16 cellular contexts compared by ENCODE assay signal in genomic region chr7:47378728-47379395, GRCh38.
DNase-seq lines count a peak whose midpoint lies in the region; ATAC-seq, FAIRE-seq and TF ChIP-seq lines count a peak whose summit lies in the region.
"Had no signal": no experiment of that assay in that cellular context is flagged by ENCODE, and none has a peak within 500 bp of the region (broad histone marks: within the 10 kb centered on the region; RNA-seq: fewer than 3 reads in every experiment).

No MANE protein-coding gene starts in this region.

- H3K9me3 Mint-ChIP-seq in neural progenitor cell = no peaks in the 10 kb centered on the region

- H3F3A ChIP-seq in neural progenitor cell (ENCODE audit: low read depth) = peaks cover 18% of the 10 kb centered on the region

- TF ChIP-seq RAD21 in K562 (CRISPR knock-in tag; conservative IDR thresholded peaks at IDR 0.05 in 1 of 2, IDR thresholded peaks at IDR 0.05 in 1 of 2) = no peak

- H3K9me1 ChIP-seq in K562 (ENCODE audit: control insufficient read depth, insufficient read depth, low read length) = no peaks in the 10 kb centered on the region

- FAIRE-seq in K562 (lab: Jason Lieb, UNC) = no peak
- FAIRE-seq: GM12878 had no signal

- TF ChIP-seq CTCF in K562 (IDR thresholded peaks at IDR 0.05 in 2 of 3, conservative IDR thresholded peaks at IDR 0.05 in 1 of 3; ENCODE audit: insufficient read depth in 2 of 3, low read depth in 1 of 3, low read length in 3 of 3) (no peak), neural progenitor cell (IDR thresholded peaks at IDR 0.05) (no peak), upper lobe of right lung (IDR thresholded peaks at IDR 0.05) (no peak)

- H3K4me3 Mint-ChIP-seq in neural progenitor cell = peak overlapping the region; percentile 51

- no peaks in the 10 kb centered on the region for H3K36me3 Mint-ChIP-seq in neural progenitor cell

- TF ChIP-seq POLR2A in K562 (conservative IDR thresholded peaks at IDR 0.05) = no peak

- H3K4me1 ChIP-seq in K562 (replicated peaks in 1 of 2; ENCODE audit: control insufficient read depth in 2 of 2, insufficient read depth in 2 of 2, low read length in 2 of 2) (peaks cover 0 to 4% of the 10 kb centered on the region in 2 experiments; a peak in 3 of 5 replicates), neural progenitor cell (peaks cover 24% of the 10 kb centered on the region), upper lobe of right lung (peaks cover 15% of the 10 kb centered on the region)

- WGBS in K562 (ENCODE audit: insufficient coverage, low coverage, missing lambda C conversion rate) = 0% methylated on average over 11 of the region's 11 CpGs

- POLR2A ChIA-PET in K562 (lab: Yijun Ruan, JAX) = interaction anchor here (0.7 kb wide), 1 partner anchor 185 kb away, joined by 3 read pairs; no protein-coding TSS in a partner anchor

- H3K9me3 ChIP-seq in K562 (replicated peaks; ENCODE audit: control insufficient read depth, insufficient read depth, low read depth, low read length) (no peaks in the 10 kb centered on the region), neural progenitor cell (ENCODE audit: low read depth) (no peaks in the 10 kb centered on the region), upper lobe of right lung (no peaks in the 10 kb centered on the region)
- H3K9me3 ChIP-seq: BLaER1 treated with 17β-estradiol and CSF1 and Interleukin-3, amounts not matched to agents 10 nM and 100 nM had no signal

- H3K27ac ChIP-seq in K562 (ENCODE audit: extremely low read depth, low read depth, low read length) (no peak overlapping the region), neural progenitor cell (no peak overlapping the region), upper lobe of right lung (no peak overlapping the region)
- H3K27ac ChIP-seq: BLaER1 treated with 17β-estradiol and CSF1 and Interleukin-3, amounts not matched to agents 10 nM and 100 nM; KMS-11 had no signal

- H3K79me2 ChIP-seq in K562 (ENCODE audit: control insufficient read depth, insufficient read depth, low read length) (no peaks in the 10 kb centered on the region), neural progenitor cell (ENCODE audit: low read depth) (no peaks in the 10 kb centered on the region)

- peaks cover 4% of the 10 kb centered on the region for H3K27me3 Mint-ChIP-seq in neural progenitor cell (ENCODE audit: insufficient read depth, low read depth)

- peaks cover 66% of the 10 kb centered on the region for H3K4me1 Mint-ChIP-seq in neural progenitor cell

- H2AFZ ChIP-seq in K562 (ENCODE audit: low read depth, low read length) = no peak overlapping the region
- H2AFZ ChIP-seq in neural progenitor cell (replicated peaks) = no peak overlapping the region

- no peaks in the 10 kb centered on the region for H3K36me3 ChIP-seq in K562 (ENCODE audit: control insufficient read depth, insufficient read depth, low read length)
- no peaks in the 10 kb centered on the region for H3K36me3 ChIP-seq in neural progenitor cell
- H3K36me3 ChIP-seq in upper lobe of right lung = no peaks in the 10 kb centered on the region

- H4K20me1 ChIP-seq in K562 (replicated peaks; ENCODE audit: control insufficient read depth, insufficient read depth, low read length) (0 out of 2 replicates have a peak, but pooled peaks cover 3% of the 10 kb centered on the region), neural progenitor cell (ENCODE audit: low read depth) (peaks cover 10% of the 10 kb centered on the region)

- BruUV-seq in K562 (replicated peaks; lab: Mats Ljungman, UMichigan) = no TSS peak

- ATAC-seq in K562 (no peak), upper lobe of right lung (no peak), GM21717 (IDR thresholded peaks at IDR 0.05; ENCODE audit: unreplicated experiment) (no peak)
- ATAC-seq: GM12878 had no signal

- H3K4me2 ChIP-seq in K562 (ENCODE audit: insufficient read depth, low read length) = no peak overlapping the region
- no peak overlapping the region for H3K4me2 ChIP-seq in neural progenitor cell
- H3K4me2 ChIP-seq: KMS-11 had no signal

- intact Hi-C loops in K562 (cut with micrococcal nuclease) = no loop called here
- intact Hi-C loops in upper lobe of right lung (cut with DNase I) = no loop called here

- in situ Hi-C loops in K562 (cut with MboI) = no loop called here

- H3K27ac Mint-ChIP-seq in neural progenitor cell = peak overlapping the region; percentile 43

- H3K4me3 ChIP-seq in K562 = no peak overlapping the region
- H3K4me3 ChIP-seq in neural progenitor cell = no peak overlapping the region
- no peak overlapping the region for H3K4me3 ChIP-seq in upper lobe of right lung
- H3K4me3 ChIP-seq: BLaER1 treated with 17β-estradiol and CSF1 and Interleukin-3, amounts not matched to agents 10 nM and 100 nM; GM12878 had no signal

- H3K9ac ChIP-seq in K562 (ENCODE audit: insufficient read depth in 1 of 2, low read depth in 2 of 2, low read length in 2 of 2) (no peak overlapping the region), neural progenitor cell (no peak overlapping the region)
- H3K9ac ChIP-seq: BLaER1 treated with 17β-estradiol and CSF1 and Interleukin-3, amounts not matched to agents 10 nM and 100 nM; KMS-11 had no signal

- H3K27me3 ChIP-seq in K562 (ENCODE audit: control insufficient read depth in 2 of 2, insufficient read depth in 2 of 2, low read length in 2 of 2) (peaks cover 24 to 59% of the 10 kb centered on the region in 2 experiments), neural progenitor cell (no peaks in the 10 kb centered on the region), upper lobe of right lung (no peaks in the 10 kb centered on the region)

- peak; percentile 27 for DNase-seq in activated effector memory CD4-positive, alpha-beta T cell treated with anti-CD3 and anti-CD28 coated beads, Interleukin-2, amount 50 U/mL, for 16 hours
- DNase-seq in activated effector memory CD4-positive, alpha-beta T cell treated with Interleukin-2 at 50 U/mL for 16 hours = no peak
- DNase-seq in K562 (ENCODE audit: extremely low read depth in 1 of 4, low spot score in 3 of 4) (no peak), neural progenitor cell (ENCODE audit: low spot score) (no peak), upper lobe of right lung (peak; percentile 30), RKO (ENCODE audit: low spot score) (no peak), OCI-M1 (lab: John Stamatoyannopoulos, UW) (no peak)
- DNase-seq: DMS153, NCI-H1417 treated with DMSO at 0.1 percent for 48 hours, NCI-H2029, NCI-H774, SIG-M5 had no signal

- no peak for TF ChIP-seq EP300 in K562 (IDR thresholded peaks at IDR 0.05; ENCODE audit: low read length)

- CTCF ChIA-PET in K562 (lab: Yijun Ruan, JAX; ENCODE audit: low intra/inter-chr PET ratio) = no interaction called here

TF ChIP-seq in K562, 482 proteins besides CTCF, POLR2A, EP300 and RAD21:
- no peak for TF ChIP-seq SRSF1 (IDR thresholded peaks at IDR 0.05; ENCODE audit: low read depth, low read length)
- TF ChIP-seq TFE3 (CRISPR knock-in tag; IDR thresholded peaks at IDR 0.05) = peak; percentile 25; the same call in 1 of the 2 replicates

Comparison
In these comparisons a context has a peak if more than half of its experiments do, and no peak if none do; other contexts are left out.
1. DNase-seq: peak in activated effector memory CD4-positive, alpha-beta T cell treated with anti-CD3 and anti-CD28 coated beads, Interleukin-2, amount 50 U/mL, for 16 hours (single experiment) and upper lobe of right lung (single experiment); none in activated effector memory CD4-positive, alpha-beta T cell treated with Interleukin-2 at 50 U/mL for 16 hours (single experiment), K562 (0 of 4), neural progenitor cell (single experiment), RKO (single experiment) and OCI-M1 (single experiment).